ENCODE assay signal across 8 cellular contexts in genomic region chr5:91381134-91381773, GRCh38. TPM values are rescaled to one million over a fixed set of nuclear protein-coding genes. Genes with fewer than 3 reads are reported as not detected.
A peak's percentile ranks its signal among the peaks of the same experiment; 100 is the strongest.
DNase-seq lines count a peak whose midpoint lies in the region; ATAC-seq and TF ChIP-seq lines count a peak whose summit lies in the region.

No MANE protein-coding gene starts in this region.

- DNase-seq in CD4-positive, alpha-beta memory T cell = no peak
- no peak for DNase-seq in MM.1S
- DNase-seq in nephron progenitor cell = no peak
- no peak for DNase-seq in NCI-H1930 (lab: John Stamatoyannopoulos, UW)
- no peak for DNase-seq in GOT3 (lab: John Stamatoyannopoulos, UW)
- no peak for DNase-seq in ureter (ENCODE audit: low spot score)

- peak overlapping the region; percentile 81 to 100 for H3K4me3 ChIP-seq in CD4-positive, alpha-beta memory T cell (ENCODE audit: low read length in 2 of 2)
- H3K4me3 ChIP-seq in MM.1S (ENCODE audit: low read length) = peak overlapping the region; percentile 98
- peak overlapping the region; percentile 79 for H3K4me3 ChIP-seq in ectodermal cell (ENCODE audit: insufficient read depth, low read depth, low read length)

- H3K4me3 Mint-ChIP-seq in CD4-positive, alpha-beta memory T cell = peak overlapping the region; percentile 94 to 100 (median 99)
- peak overlapping the region; percentile 96 for H3K4me3 Mint-ChIP-seq in nephron progenitor cell

- CTCF ChIA-PET in CD4-positive, alpha-beta memory T cell (lab: Charles Lee; ENCODE audit: partially characterized antibody) = interaction anchor here (1.5 to 2.1 kb wide), 3 partner anchors 69 to 155 kb away, joined by 3 to 22 read pairs (median 8); no protein-coding TSS in a partner anchor

- peaks cover 41% of the 10 kb centered on the region for H3K4me1 ChIP-seq in CD4-positive, alpha-beta memory T cell (ENCODE audit: insufficient read depth, low read length)
- 0 out of 2 replicates have a peak, but pooled peaks cover 6% of the 10 kb centered on the region for H3K4me1 ChIP-seq in MM.1S (ENCODE audit: low read length)
- H3K4me1 ChIP-seq in ectodermal cell (ENCODE audit: control insufficient read depth, insufficient read depth, low read length) = peaks cover 4% of the 10 kb centered on the region

- H3K27ac Mint-ChIP-seq in CD4-positive, alpha-beta memory T cell = peak overlapping the region; percentile 91 to 100 (median 99)
- H3K27ac Mint-ChIP-seq in nephron progenitor cell = peak overlapping the region; percentile 99

- POLR2A ChIA-PET in CD4-positive, alpha-beta memory T cell (lab: Charles Lee; ENCODE audit: partially characterized antibody) = interaction anchor here (0.6 to 6.0 kb wide), 19 partner anchors 9 to 971 kb away, joined by 3 to 217 read pairs (median 6); partner anchors contain the start of genes CETN3, MBLAC2 and POLR3G

- H4K20me1 ChIP-seq in MM.1S (ENCODE audit: insufficient read depth, low read length) = no peaks in the 10 kb centered on the region; the same call in 1 of the 2 replicates

- WGBS in ectodermal cell, 2 experiments = 0% methylated on average over 8 to 9 of the region's 9 CpGs

- no peaks in the 10 kb centered on the region for H3K9me3 ChIP-seq in CD4-positive, alpha-beta memory T cell (ENCODE audit: control insufficient read depth in 1 of 2, low read length in 2 of 2)
- H3K9me3 ChIP-seq in MM.1S (replicated peaks; ENCODE audit: insufficient read depth, low read length) (no peaks in the 10 kb centered on the region), ectodermal cell (ENCODE audit: control insufficient read depth, low read length) (no peaks in the 10 kb centered on the region)

- H3K27me3 Mint-ChIP-seq in CD4-positive, alpha-beta memory T cell = no peaks in the 10 kb centered on the region
- no peaks in the 10 kb centered on the region for H3K27me3 Mint-ChIP-seq in nephron progenitor cell (ENCODE audit: low read depth, poor library complexity)

- ATAC-seq in GM21576 (IDR thresholded peaks at IDR 0.05; ENCODE audit: unreplicated experiment) = no peak

- intact Hi-C loops in CD4-positive, alpha-beta memory T cell (cut with micrococcal nuclease) = loop anchor here (1.0 to 10.0 kb wide), 2 partner anchors 516 to 907 kb away; partner anchors contain the start of genes MBLAC2 and POLR3G

- TF ChIP-seq CTCF in MM.1S (IDR thresholded peaks at IDR 0.05; ENCODE audit: low read length) = no peak
- TF ChIP-seq CTCF in nephron progenitor cell (IDR thresholded peaks at IDR 0.05) = no peak

- peak overlapping the region; percentile 100 for H3K9ac ChIP-seq in MM.1S (ENCODE audit: low read length)

- peaks cover 71% of the 10 kb centered on the region for H3K79me2 ChIP-seq in MM.1S (ENCODE audit: low read length)

- no peaks in the 10 kb centered on the region for H3K27me3 ChIP-seq in CD4-positive, alpha-beta memory T cell (ENCODE audit: insufficient read depth, low read length)
- H3K27me3 ChIP-seq in MM.1S (replicated peaks; ENCODE audit: insufficient read depth, low read length) (no peaks in the 10 kb centered on the region), ectodermal cell (ENCODE audit: control insufficient read depth, insufficient read depth, low read length, poor library complexity, severe bottlenecking) (no peaks in the 10 kb centered on the region)

- peak overlapping the region; percentile 100 for H3K27ac ChIP-seq in CD4-positive, alpha-beta memory T cell (ENCODE audit: low read depth, low read length)
- H3K27ac ChIP-seq in MM.1S (ENCODE audit: low read length) = peak overlapping the region; percentile 98
- H3K27ac ChIP-seq in ectodermal cell (ENCODE audit: insufficient read depth, low read depth, low read length, poor library complexity, severe bottlenecking) = peak overlapping the region; percentile 100

- H2AFZ ChIP-seq in MM.1S (ENCODE audit: low read length) = no peak overlapping the region

- H3K9me2 ChIP-seq in MM.1S (replicated peaks; ENCODE audit: insufficient read depth, low read length) = no peaks in the 10 kb centered on the region

- peak overlapping the region; percentile 49 for H3K4me2 ChIP-seq in MM.1S (ENCODE audit: low read depth, low read length)

- H3F3A ChIP-seq in MM.1S (ENCODE audit: insufficient read depth, low read length) = peaks cover 52% of the 10 kb centered on the region

- peaks cover 16 to 48% of the 10 kb centered on the region in 2 donors for H3K36me3 Mint-ChIP-seq in CD4-positive, alpha-beta memory T cell
- H3K36me3 Mint-ChIP-seq in nephron progenitor cell (ENCODE audit: low read depth) = peaks cover 28% of the 10 kb centered on the region

- H3K9me3 Mint-ChIP-seq in CD4-positive, alpha-beta memory T cell = no peaks in the 10 kb centered on the region
- no peaks in the 10 kb centered on the region for H3K9me3 Mint-ChIP-seq in nephron progenitor cell

- H3K36me3 ChIP-seq in CD4-positive, alpha-beta memory T cell (ENCODE audit: insufficient read depth, low read length) = peaks cover 17% of the 10 kb centered on the region
- H3K36me3 ChIP-seq in MM.1S (replicated peaks; ENCODE audit: insufficient read depth, low read length) = no peaks in the 10 kb centered on the region; the same call in 1 of the 2 replicates
- peaks cover 7% of the 10 kb centered on the region for H3K36me3 ChIP-seq in ectodermal cell (ENCODE audit: control insufficient read depth, insufficient read depth, low read length)

- peaks cover 24 to 48% (median 32%) of the 10 kb centered on the region in 4 donors for H3K4me1 Mint-ChIP-seq in CD4-positive, alpha-beta memory T cell
- peaks cover 40% of the 10 kb centered on the region for H3K4me1 Mint-ChIP-seq in nephron progenitor cell

RNA-seq across cellular contexts. Expression of gene ARRDC3, which starts 1.9 kb away (rescaled TPM):
- total RNA-seq in CD4-positive, alpha-beta memory T cell = 100 to 1,000 TPM; 123 to 130 TPM
- 10 to 100 TPM; 46.7 to 66.6 TPM for polyA plus RNA-seq in CD4-positive, alpha-beta memory T cell
- 80.2 TPM for polyA plus RNA-seq in ectodermal cell (2013, experiment 1 of 4)
- 58.1 TPM for polyA plus RNA-seq in ectodermal cell (2013, experiment 2 of 4)
- polyA plus RNA-seq in ectodermal cell (2013, experiment 3 of 4) = 49.8 TPM
- 39.2 TPM for polyA plus RNA-seq in ectodermal cell (2013, experiment 4 of 4)
- 111 TPM for total RNA-seq in ureter
